In the genomic region with DNA sequence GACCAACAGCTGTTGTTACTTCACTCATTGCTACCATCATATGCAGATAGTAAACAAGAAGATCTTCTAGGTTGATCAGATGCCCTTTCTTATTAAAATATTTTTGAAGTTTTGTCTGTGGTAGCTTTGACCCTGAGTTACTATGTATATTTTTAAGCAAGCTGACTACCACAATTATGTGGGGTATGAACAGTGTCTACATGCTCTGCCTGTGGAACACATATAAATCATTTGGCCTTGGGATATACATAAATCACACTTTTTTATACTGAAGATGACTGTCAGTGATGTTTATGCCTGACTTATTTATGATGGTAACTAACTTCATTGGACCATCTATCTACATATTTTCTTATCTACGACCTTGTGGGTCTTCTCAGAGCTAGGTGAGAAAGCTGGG, we compare ENCODE assay signal across 21 cellular contexts. TPM values are rescaled to one million over a fixed set of nuclear protein-coding genes. Genes with fewer than 3 reads are reported as not detected.
"Had no signal": no experiment of that assay in that cellular context is flagged by ENCODE, and none has a peak within 500 bp of the region (broad histone marks: within the 10 kb centered on the region; RNA-seq: fewer than 3 reads in every experiment).

No MANE protein-coding gene starts in this region.

- DNase-seq: KBM-7, MG63, NCI-H1092, NCI-H1105 treated with DMSO at 0.1 percent for 48 hours, NCI-H1417 treated with DMSO at 0.1 percent for 48 hours, NCI-H146, NCI-H1694 treated with DMSO at 0.1 percent for 48 hours, NCI-H1930, NCI-H2081, NCI-H2107, NCI-H2227 treated with DMSO at 0.1 percent for 48 hours, NCI-H524, NCI-H526 treated with DMSO at 0.1 percent for 48 hours, NCI-H748 treated with DMSO at 0.1 percent for 48 hours, SHP77, SW 1271 had no signal

- H3K9me3 ChIP-seq: MG63 had no signal

- H3K36me3 ChIP-seq: MG63 had no signal

- H3K4me3 ChIP-seq: MG63 had no signal

- H3K27ac ChIP-seq: HL-60, RWPE1 had no signal

- ATAC-seq: Panc1 had no signal

- H3K27me3 ChIP-seq: MG63 had no signal

RNA-seq across cellular contexts. Expression of a gene that starts 44.2 kb away (rescaled TPM):
- total RNA-seq: HT-29, NCI-H460 had no signal
